In the genomic region with DNA sequence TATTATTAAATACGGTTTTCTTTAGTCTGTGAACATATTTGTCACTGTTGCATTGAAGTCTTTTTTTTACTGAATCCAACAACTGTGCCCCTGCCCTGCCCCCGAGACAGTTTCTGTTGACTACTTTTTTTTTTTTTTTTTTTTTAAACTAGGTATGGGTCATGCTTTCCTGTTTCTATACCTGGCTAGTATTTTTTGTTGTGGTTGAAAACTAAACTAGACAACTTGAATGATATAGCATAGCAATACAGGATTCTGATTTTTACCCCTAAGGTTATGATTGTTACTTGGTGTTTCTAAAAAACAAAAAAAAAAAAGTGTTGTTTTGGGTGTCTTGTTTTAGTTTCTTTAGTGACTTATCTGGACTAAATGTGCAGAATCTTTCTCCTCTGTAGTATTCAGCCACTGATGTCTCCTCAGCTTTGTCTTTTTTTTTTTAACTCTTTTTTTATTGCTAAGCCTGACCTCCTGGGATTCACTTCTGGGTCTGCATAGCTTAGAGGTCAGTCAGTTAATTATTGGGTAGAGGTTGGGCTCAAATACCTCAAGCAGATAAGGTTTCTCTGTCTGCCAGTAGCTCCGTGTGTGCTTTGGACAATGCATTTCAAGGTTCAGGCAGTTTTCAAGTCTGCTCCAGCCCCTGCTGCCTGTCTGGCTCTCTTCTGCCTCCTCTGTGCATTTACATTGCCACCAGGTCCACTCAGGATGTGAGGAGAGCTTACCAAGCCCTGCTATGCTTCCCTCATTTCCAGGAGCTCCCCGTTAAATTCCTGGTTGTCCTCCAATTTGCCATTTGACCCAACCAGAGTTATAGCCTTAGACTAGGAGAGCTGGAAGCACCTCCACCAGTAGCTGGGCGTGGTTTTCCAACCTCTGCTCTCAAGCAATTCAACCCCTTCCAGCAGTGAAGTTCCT, we compare ENCODE assay signal across 17 cellular contexts.
"Had no signal": no experiment of that assay in that cellular context is flagged by ENCODE, and none has a peak within 500 bp of the region (broad histone marks: within the 10 kb centered on the region; RNA-seq: fewer than 3 reads in every experiment).

No MANE protein-coding gene starts in this region.

- H3K27me3 ChIP-seq: body of pancreas, gastrocnemius medialis, heart left ventricle, uterus had no signal

- H3K4me3 ChIP-seq: body of pancreas, gastrocnemius medialis, heart left ventricle, mucosa of descending colon, thoracic aorta, uterus had no signal

- H3K4me3 Mint-ChIP-seq: central memory CD8-positive, alpha-beta T cell; naive thymus-derived CD4-positive, alpha-beta T cell; stimulated activated effector memory CD8-positive, alpha-beta T cell treated with anti-CD3 and anti-CD28 coated beads, Interleukin-12 subunit alpha, Interleukin-12 subunit beta, amount 100 ng/mL, for 72 hours had no signal

- H3K4me1 Mint-ChIP-seq: central memory CD8-positive, alpha-beta T cell; stimulated activated effector memory CD8-positive, alpha-beta T cell treated with anti-CD3 and anti-CD28 coated beads, Interleukin-12 subunit alpha, Interleukin-12 subunit beta, amount 100 ng/mL, for 72 hours had no signal

- H3K36me3 ChIP-seq: gastrocnemius medialis, heart left ventricle, thoracic aorta, uterus had no signal

- H3K27ac Mint-ChIP-seq: activated T-helper 2 cell treated with anti-CD3 and anti-CD28 coated beads, Interferon-gamma antibody, Interleukin-2, Interleukin-4, amounts not matched to agents 10 μg/mL and 5 μg/mL and 100 μg/mL, durations not matched to agents 14 hours and 24 hours and 36 hours; naive thymus-derived CD4-positive, alpha-beta T cell; stimulated activated effector memory CD8-positive, alpha-beta T cell treated with anti-CD3 and anti-CD28 coated beads, Interleukin-12 subunit alpha, Interleukin-12 subunit beta, amount 100 ng/mL, for 72 hours had no signal

- DNase-seq: activated CD4-positive, CD25-positive, alpha-beta regulatory T cell treated with anti-CD3 and anti-CD28 coated beads, Interleukin-2, amount 50 U/mL, for 72 hours; activated naive CD4-positive, alpha-beta T cell treated with anti-CD3 and anti-CD28 coated beads, Interleukin-2, amount 50 U/mL, for 16 hours; activated T-cell treated with anti-CD3 and anti-CD28 coated beads for 4 hours; body of pancreas; gastrocnemius medialis; heart left ventricle; mucosa of descending colon; naive thymus-derived CD4-positive, alpha-beta T cell; T-helper 9 cell; uterus had no signal

- ATAC-seq: body of pancreas; gastrocnemius medialis; left lobe of liver; mucosa of descending colon; naive thymus-derived CD4-positive, alpha-beta T cell; stimulated activated effector memory CD8-positive, alpha-beta T cell treated with anti-CD3 and anti-CD28 coated beads, Interleukin-12 subunit alpha, Interleukin-12 subunit beta, amount 100 ng/mL, for 72 hours had no signal

- H3K27ac ChIP-seq: body of pancreas, epithelial cell of prostate, gastrocnemius medialis, heart left ventricle, parathyroid adenoma, thoracic aorta, uterus had no signal

- H3K4me1 ChIP-seq: body of pancreas, gastrocnemius medialis, parathyroid adenoma, uterus had no signal

- H2AFZ ChIP-seq: parathyroid adenoma had no signal

- H3K36me3 Mint-ChIP-seq: stimulated activated effector memory CD8-positive, alpha-beta T cell treated with anti-CD3 and anti-CD28 coated beads, Interleukin-12 subunit alpha, Interleukin-12 subunit beta, amount 100 ng/mL, for 72 hours had no signal

- H3K79me2 ChIP-seq: parathyroid adenoma had no signal

- H3K9me3 ChIP-seq: body of pancreas, gastrocnemius medialis, thoracic aorta, uterus had no signal

- H3K9ac ChIP-seq: parathyroid adenoma had no signal
